Comparison of ENCODE assay signal across 20 cellular contexts in the genomic region with DNA sequence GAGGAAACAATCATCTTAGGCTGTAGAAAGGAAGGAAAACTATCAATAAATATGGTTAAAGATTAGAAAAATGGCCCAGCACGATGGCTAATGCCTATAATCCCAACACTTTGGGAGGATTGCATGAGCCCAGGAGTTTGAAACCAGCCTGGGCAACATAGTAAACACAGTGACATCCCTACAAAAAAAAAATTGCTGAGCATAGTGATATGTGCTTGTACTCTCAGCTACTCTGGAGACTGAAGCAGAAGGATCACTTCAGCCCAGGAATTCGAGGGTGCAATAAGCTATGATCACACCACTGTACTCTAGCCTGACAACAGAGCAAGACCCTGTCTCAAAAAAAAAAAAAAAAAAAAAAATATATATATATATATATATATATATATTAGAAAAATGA. TPM values are rescaled to one million over a fixed set of nuclear protein-coding genes. Genes with fewer than 3 reads are reported as not detected.
DNase-seq lines count a peak whose midpoint lies in the region; ATAC-seq, FAIRE-seq and TF ChIP-seq lines count a peak whose summit lies in the region.
"Had no signal": no experiment of that assay in that cellular context is flagged by ENCODE, and none has a peak within 500 bp of the region (broad histone marks: within the 10 kb centered on the region; RNA-seq: fewer than 3 reads in every experiment).

No MANE protein-coding gene starts in this region.

- ATAC-seq in A549, result no peak
- no peak for ATAC-seq in K562
- ATAC-seq in GM23338, result no peak
- ATAC-seq in GM19023 (IDR thresholded peaks at IDR 0.05; ENCODE audit: unreplicated experiment), result no peak
- ATAC-seq in GM21526 (IDR thresholded peaks at IDR 0.05; ENCODE audit: low FRiP score, unreplicated experiment), result no peak
- ATAC-seq: HCT116 had no signal

- no peak for FAIRE-seq in A549 (lab: Jason Lieb, UNC)
- FAIRE-seq in K562 (lab: Jason Lieb, UNC), result no peak
- FAIRE-seq: GM12891, GM18507 had no signal

- no TSS peak for BruUV-seq in K562 (replicated peaks; lab: Mats Ljungman, UMichigan)

- H3K9me1 ChIP-seq in K562 (ENCODE audit: control insufficient read depth, insufficient read depth, low read length), result no peaks in the 10 kb centered on the region

- TF ChIP-seq CTCF in A549 (IDR thresholded peaks at IDR 0.05), result no peak
- TF ChIP-seq CTCF in K562 (IDR thresholded peaks at IDR 0.05 in 2 of 3, conservative IDR thresholded peaks at IDR 0.05 in 1 of 3; ENCODE audit: insufficient read depth in 2 of 3, low read depth in 1 of 3, low read length in 3 of 3), result no peak
- TF ChIP-seq CTCF in nephron progenitor cell (IDR thresholded peaks at IDR 0.05), result no peak
- TF ChIP-seq CTCF in progenitor cell of endocrine pancreas (IDR thresholded peaks at IDR 0.05; ENCODE audit: unreplicated experiment), result no peak
- no peak for TF ChIP-seq CTCF in GM23338 (conservative IDR thresholded peaks at IDR 0.05; ENCODE audit: low read depth in 2 of 2)

- intact Hi-C loops in K562 (cut with micrococcal nuclease), result no loop called here

- H3K4me2 ChIP-seq in A549 (no peak overlapping the region), K562 (ENCODE audit: insufficient read depth, low read length) (no peak overlapping the region), GM23338 (no peak overlapping the region)

- no peak overlapping the region for H3K4me3 Mint-ChIP-seq in nephron progenitor cell
- H3K4me3 Mint-ChIP-seq in progenitor cell of endocrine pancreas (ENCODE audit: low read depth), result no peak overlapping the region
- no peak overlapping the region for H3K4me3 Mint-ChIP-seq in GM23338
- H3K4me3 Mint-ChIP-seq: CD4-positive, alpha-beta memory T cell; H9 had no signal

- no peak for TF ChIP-seq POLR2A in A549 (IDR thresholded peaks at IDR 0.05; ENCODE audit: low read length)
- no peak for TF ChIP-seq POLR2A in K562 (conservative IDR thresholded peaks at IDR 0.05)

- no peaks in the 10 kb centered on the region for H3F3A ChIP-seq in GM23338 (replicated peaks; ENCODE audit: low read depth)

- H3K9me3 Mint-ChIP-seq in nephron progenitor cell (peaks cover 22% of the 10 kb centered on the region), progenitor cell of endocrine pancreas (ENCODE audit: low read depth) (no peaks in the 10 kb centered on the region), GM23338 (peaks cover 3% of the 10 kb centered on the region; the same call in 1 of the 3 replicates)
- H3K9me3 Mint-ChIP-seq: CD4-positive, alpha-beta memory T cell had no signal

- no peaks in the 10 kb centered on the region for H4K20me1 ChIP-seq in K562 (replicated peaks; ENCODE audit: control insufficient read depth, insufficient read depth, low read length)
- no peaks in the 10 kb centered on the region; the same call in 1 of the 2 replicates for H4K20me1 ChIP-seq in GM23338 (replicated peaks; ENCODE audit: insufficient read depth)

- TF ChIP-seq RAD21 in A549 (conservative IDR thresholded peaks at IDR 0.05 in 1 of 2, IDR thresholded peaks at IDR 0.05 in 1 of 2) (no peak), K562 (CRISPR knock-in tag; conservative IDR thresholded peaks at IDR 0.05 in 1 of 2, IDR thresholded peaks at IDR 0.05 in 1 of 2) (no peak)

- H3K27me3 Mint-ChIP-seq in nephron progenitor cell (ENCODE audit: low read depth, poor library complexity), result no peaks in the 10 kb centered on the region
- no peaks in the 10 kb centered on the region for H3K27me3 Mint-ChIP-seq in progenitor cell of endocrine pancreas
- no peaks in the 10 kb centered on the region for H3K27me3 Mint-ChIP-seq in GM23338 (ENCODE audit: insufficient read depth, low read depth, poor library complexity)
- H3K27me3 Mint-ChIP-seq: CD4-positive, alpha-beta memory T cell had no signal

- H3K36me3 Mint-ChIP-seq in nephron progenitor cell (ENCODE audit: low read depth) (peaks cover 22% of the 10 kb centered on the region), progenitor cell of endocrine pancreas (ENCODE audit: insufficient read depth) (peaks cover 3% of the 10 kb centered on the region), GM23338 (ENCODE audit: low read depth) (peaks cover 2% of the 10 kb centered on the region; the same call in 2 of the 3 replicates)
- H3K36me3 Mint-ChIP-seq: CD4-positive, alpha-beta memory T cell had no signal

- POLR2A ChIA-PET in A549 (lab: Yijun Ruan, JAX), result no interaction called here
- POLR2A ChIA-PET in K562 (lab: Yijun Ruan, JAX), result no interaction called here

- H3K4me1 ChIP-seq in A549, result no peaks in the 10 kb centered on the region
- H3K4me1 ChIP-seq in K562 (replicated peaks in 1 of 2; ENCODE audit: control insufficient read depth in 2 of 2, insufficient read depth in 2 of 2, low read length in 2 of 2), result peaks cover 0 to 4% of the 10 kb centered on the region in 2 experiments; a peak in 4 of 5 replicates
- H3K4me1 ChIP-seq in GM23338 (ENCODE audit: insufficient read depth), result no peaks in the 10 kb centered on the region

- H3K79me2 ChIP-seq in K562 (ENCODE audit: control insufficient read depth, insufficient read depth, low read length), result no peaks in the 10 kb centered on the region
- H3K79me2 ChIP-seq in GM23338 (replicated peaks; ENCODE audit: insufficient read depth), result no peaks in the 10 kb centered on the region

- no peak for TF ChIP-seq EP300 in A549 (IDR thresholded peaks at IDR 0.05)
- TF ChIP-seq EP300 in K562 (IDR thresholded peaks at IDR 0.05; ENCODE audit: low read length), result no peak

- CTCF ChIA-PET in A549 (lab: Yijun Ruan, JAX), result interaction anchor here (4.3 kb wide), 1 partner anchor 31 kb away, joined by 10 read pairs; no protein-coding TSS in a partner anchor
- CTCF ChIA-PET in K562 (lab: Yijun Ruan, JAX; ENCODE audit: low intra/inter-chr PET ratio), result no interaction called here

- H3K36me3 ChIP-seq in K562 (ENCODE audit: control insufficient read depth, insufficient read depth, low read length) (no peaks in the 10 kb centered on the region), GM23338 (ENCODE audit: insufficient read depth) (no peaks in the 10 kb centered on the region)

- 0% methylated on average over 2 of the region's 2 CpGs for WGBS in A549 (ENCODE audit: missing lambda C conversion rate)
- 0% methylated on average over 2 of the region's 2 CpGs for WGBS in K562 (ENCODE audit: insufficient coverage, low coverage, missing lambda C conversion rate)

- DNase-seq in A549 (ENCODE audit: low read depth in 1 of 2, low spot score in 1 of 2) (no peak), K562 (ENCODE audit: extremely low read depth in 1 of 4, low spot score in 3 of 4) (no peak), nephron progenitor cell (no peak), progenitor cell of endocrine pancreas (ENCODE audit: low spot score, unreplicated experiment) (no peak), GM23338 (ENCODE audit: low spot score) (no peak)
- DNase-seq: 8988T; C1 segment of cervical spinal cord; Calu3; CD4-positive, alpha-beta memory T cell; COR-L47; DMS53; DMS79 treated with DMSO at 0.1 percent for 48 hours; GF-D8; GM23248; H9 had no signal

- H3K4me1 Mint-ChIP-seq in nephron progenitor cell, result peaks cover 40% of the 10 kb centered on the region
- peaks cover 18% of the 10 kb centered on the region for H3K4me1 Mint-ChIP-seq in progenitor cell of endocrine pancreas (ENCODE audit: low read depth)
- H3K4me1 Mint-ChIP-seq in GM23338, result peaks cover 5% of the 10 kb centered on the region; the same call in 2 of the 3 replicates

- H3K27me3 ChIP-seq in K562 (ENCODE audit: control insufficient read depth in 2 of 2, insufficient read depth in 2 of 2, low read length in 2 of 2) (no peaks in the 10 kb centered on the region), GM23338 (ENCODE audit: insufficient read depth) (no peaks in the 10 kb centered on the region)

- in situ Hi-C loops in K562 (cut with MboI), result no loop called here

- no peaks in the 10 kb centered on the region for H3K9me2 ChIP-seq in GM23338 (ENCODE audit: insufficient read depth)

- H3K27ac Mint-ChIP-seq in nephron progenitor cell, result peak overlapping the region; percentile 9
- peak overlapping the region; percentile 35 for H3K27ac Mint-ChIP-seq in progenitor cell of endocrine pancreas
- H3K27ac Mint-ChIP-seq in GM23338, result no peak overlapping the region; the same call in 1 of the 2 replicates
- H3K27ac Mint-ChIP-seq: CD4-positive, alpha-beta memory T cell had no signal

- H3K9me3 ChIP-seq in A549, result no peaks in the 10 kb centered on the region
- no peaks in the 10 kb centered on the region for H3K9me3 ChIP-seq in K562 (replicated peaks; ENCODE audit: control insufficient read depth, insufficient read depth, low read depth, low read length)

- H3K9ac ChIP-seq in K562 (ENCODE audit: insufficient read depth in 1 of 2, low read depth in 2 of 2, low read length in 2 of 2), result no peak overlapping the region
- H3K9ac ChIP-seq: GM23248 had no signal

- H3K4me3 ChIP-seq in A549, result no peak overlapping the region
- H3K4me3 ChIP-seq in K562, result no peak overlapping the region
- no peak overlapping the region for H3K4me3 ChIP-seq in GM23338
- H3K4me3 ChIP-seq: GM23248 had no signal

- H3K27ac ChIP-seq in A549, result no peak overlapping the region
- H3K27ac ChIP-seq in K562 (ENCODE audit: extremely low read depth, low read depth, low read length), result no peak overlapping the region
- no peak overlapping the region for H3K27ac ChIP-seq in GM23338 (ENCODE audit: low read depth)
- H3K27ac ChIP-seq: GM23248 had no signal

- H2AFZ ChIP-seq in K562 (ENCODE audit: low read depth, low read length) (no peak overlapping the region), GM23338 (no peak overlapping the region)
- H2AFZ ChIP-seq: GM23248 had no signal

RNA-seq across cellular contexts. Expression of a gene that starts 54.9 kb away (rescaled TPM):
- polyA plus RNA-seq in A549 (2011; rRNA removed), result 28.3 and 29.5 TPM in 2 replicates
- polyA plus RNA-seq in A549 (2012; cell fraction: cytosol; rRNA removed), result 28.5 and 30.6 TPM in 2 replicates
- 114 and 160 TPM in 2 replicates for polyA plus RNA-seq in A549 (2012; cell fraction: nucleus; rRNA removed)
- 34.0 to 38.0 TPM (median 35.2 TPM) in 3 replicates for polyA plus RNA-seq in A549 (2017; fragmentation: RNase III; extraction: RNeasy Plus Mini Kit Qiagen cat#74134 plus additional on column Dnase treatment)
- polyA minus RNA-seq in A549 (2011; rRNA and poly(A)+ RNA removed), result 52.4 and 57.7 TPM in 2 replicates
- 359 and 833 TPM in 2 replicates for total RNA-seq in K562 (2011; cell fraction: chromatin; rRNA removed; ENCODE audit: low replicate concordance)
- 445 and 463 TPM in 2 replicates for total RNA-seq in K562 (2011; cell fraction: nucleolus; rRNA removed)
- total RNA-seq in K562 (2011; cell fraction: nucleoplasm; rRNA removed), result 399 and 402 TPM in 2 replicates
- total RNA-seq in K562 (2014; rRNA removed), result 97.6 and 107 TPM in 2 replicates
- 65.0 and 78.6 TPM in 2 replicates for total RNA-seq in K562 (2014; rRNA removed; fragmentation: Illumina TruSeq; extraction: Trizol)
- total RNA-seq in K562 (2015; rRNA removed; fragmentation: Illumina TruSeq; extraction: Trizol), result 78.4 and 83.2 TPM in 2 replicates
- 93.4 and 102 TPM in 2 replicates for total RNA-seq in K562 (2021)
- polyA plus RNA-seq in K562 (2011; rRNA removed), result 96.3 and 120 TPM in 2 replicates
- polyA plus RNA-seq in K562 (2011; cell fraction: cytosol; rRNA removed), result 199 and 200 TPM in 2 replicates
- polyA plus RNA-seq in K562 (2011; cell fraction: nucleus; rRNA removed), result 212 and 227 TPM in 2 replicates
- polyA plus RNA-seq in K562 (2012), result 69.1 and 93.2 TPM in 2 replicates
- 122 and 140 TPM in 2 replicates for polyA plus RNA-seq in K562 (2014; fragmentation: Illumina TruSeq; extraction: Trizol)
- 10 to 100 TPM; 29.1 to 42.1 TPM for polyA plus RNA-seq in K562 (2014; fragmentation: Nextera tagmentation; extraction: Ambion mirVana)
- 90.1 and 90.8 TPM in 2 replicates for polyA plus RNA-seq in K562 (2014; rRNA removed)
- polyA minus RNA-seq in K562 (2011; rRNA and poly(A)+ RNA removed), result 112 and 121 TPM in 2 replicates
- 55.3 and 58.2 TPM in 2 replicates for polyA minus RNA-seq in K562 (2011; cell fraction: cytosol; rRNA and poly(A)+ RNA removed)
- 104 and 166 TPM in 2 replicates for polyA minus RNA-seq in K562 (2011; cell fraction: nucleus; rRNA and poly(A)+ RNA removed)
- 109 and 112 TPM in 2 replicates for total RNA-seq in progenitor cell of endocrine pancreas
- total RNA-seq in GM23338 (2014; rRNA removed; shearing (Covaris generic)), result 111 and 122 TPM in 2 replicates
- polyA plus RNA-seq in GM23338 (2016; fragmentation: Nextera tagmentation; extraction: Ambion mirVana), result 24.2 and 25.6 TPM in 2 replicates
